In genomic region chr3:148329481-148330220, GRCh38 we compare ENCODE assay signal across 16 cellular contexts.
DNase-seq lines count a peak whose midpoint lies in the region; ATAC-seq, FAIRE-seq and TF ChIP-seq lines count a peak whose summit lies in the region.
"Had no signal": no experiment of that assay in that cellular context is flagged by ENCODE, and none has a peak within 500 bp of the region (broad histone marks: within the 10 kb centered on the region; RNA-seq: fewer than 3 reads in every experiment).

No MANE protein-coding gene starts in this region.

- H3K9me3 ChIP-seq in endocrine pancreas (ENCODE audit: control insufficient read depth, low read length) = no peaks in the 10 kb centered on the region
- H3K9me3 ChIP-seq: sigmoid colon had no signal

- peak overlapping the region; percentile 13 for H3K9ac ChIP-seq in endocrine pancreas (ENCODE audit: control insufficient read depth, insufficient read depth, low read length)
- H3K9ac ChIP-seq: BLaER1 treated with 17β-estradiol and CSF1 and Interleukin-3, amounts not matched to agents 10 nM and 100 nM had no signal

- no peaks in the 10 kb centered on the region for H3K27me3 Mint-ChIP-seq in nephron (ENCODE audit: low read depth)
- H3K27me3 Mint-ChIP-seq in MCF 10A (ENCODE audit: insufficient read depth, unreplicated experiment) = peaks cover 69% of the 10 kb centered on the region

- H3K4me1 ChIP-seq in endocrine pancreas (ENCODE audit: control insufficient read depth, insufficient read depth, low read length) = peaks cover 27% of the 10 kb centered on the region

- H3K27ac Mint-ChIP-seq in nephron (peak overlapping the region; percentile 51 to 91 (median 75)), MCF 10A (ENCODE audit: low read depth, unreplicated experiment) (no peak overlapping the region)
- H3K27ac Mint-ChIP-seq: stimulated activated effector memory CD8-positive, alpha-beta T cell treated with anti-CD3 and anti-CD28 coated beads, Interleukin-12 subunit alpha, Interleukin-12 subunit beta, amount 100 ng/mL, for 72 hours had no signal

- BruUV-seq in MCF 10A (replicated peaks; lab: Mats Ljungman, UMichigan) = no TSS peak

- H3K4me3 Mint-ChIP-seq in nephron (peak overlapping the region in 1 of 3 experiments; percentile 1), MCF 10A (ENCODE audit: unreplicated experiment) (no peak overlapping the region)
- H3K4me3 Mint-ChIP-seq: stimulated activated effector memory CD8-positive, alpha-beta T cell treated with anti-CD3 and anti-CD28 coated beads, Interleukin-12 subunit alpha, Interleukin-12 subunit beta, amount 100 ng/mL, for 72 hours had no signal

- H3K9me3 Mint-ChIP-seq in nephron = no peaks in the 10 kb centered on the region
- no peaks in the 10 kb centered on the region for H3K9me3 Mint-ChIP-seq in MCF 10A (ENCODE audit: unreplicated experiment)

- intact Hi-C loops in MCF 10A (cut with micrococcal nuclease) = no loop called here

- ATAC-seq in GM18861 (IDR thresholded peaks at IDR 0.05; ENCODE audit: unreplicated experiment) = no peak
- ATAC-seq: GM12878; stimulated activated effector memory CD8-positive, alpha-beta T cell treated with anti-CD3 and anti-CD28 coated beads, Interleukin-12 subunit alpha, Interleukin-12 subunit beta, amount 100 ng/mL, for 72 hours had no signal

- CTCF ChIA-PET in MCF 10A (lab: Yijun Ruan, JAX) = no interaction called here

- peak; percentile 14 for FAIRE-seq in GM19239 (lab: Jason Lieb, UNC)
- FAIRE-seq: GM12878 had no signal

- H3K27me3 ChIP-seq in endocrine pancreas (ENCODE audit: control insufficient read depth, insufficient read depth, low read length) = no peaks in the 10 kb centered on the region
- H3K27me3 ChIP-seq: BLaER1 treated with 17β-estradiol and CSF1 and Interleukin-3, amounts not matched to agents 10 nM and 100 nM; sigmoid colon had no signal

- peaks cover 24% of the 10 kb centered on the region for H3K4me1 Mint-ChIP-seq in nephron
- peaks cover 4% of the 10 kb centered on the region for H3K4me1 Mint-ChIP-seq in MCF 10A (ENCODE audit: insufficient read depth, unreplicated experiment)
- H3K4me1 Mint-ChIP-seq: stimulated activated effector memory CD8-positive, alpha-beta T cell treated with anti-CD3 and anti-CD28 coated beads, Interleukin-12 subunit alpha, Interleukin-12 subunit beta, amount 100 ng/mL, for 72 hours had no signal

- POLR2A ChIA-PET in MCF 10A (lab: Yijun Ruan, JAX) = no interaction called here

- H3K36me3 Mint-ChIP-seq in nephron (ENCODE audit: low read depth) = no peaks in the 10 kb centered on the region
- no peaks in the 10 kb centered on the region for H3K36me3 Mint-ChIP-seq in MCF 10A (ENCODE audit: insufficient read depth, unreplicated experiment)
- H3K36me3 Mint-ChIP-seq: stimulated activated effector memory CD8-positive, alpha-beta T cell treated with anti-CD3 and anti-CD28 coated beads, Interleukin-12 subunit alpha, Interleukin-12 subunit beta, amount 100 ng/mL, for 72 hours had no signal

- DNase-seq in GM19239 (ENCODE audit: insufficient read length, low spot score) (no peak), NCI-H226 (peak; percentile 11), NCI-H524 (lab: John Stamatoyannopoulos, UW) (no peak), foreskin melanocyte (no peak), MCF 10A (ENCODE audit: unreplicated experiment) (no peak)
- DNase-seq: DND-41; NCI-H1436 treated with DMSO at 0.1 percent for 48 hours; sigmoid colon; stimulated activated CD4-positive, alpha-beta T cell treated with anti-CD3 and anti-CD28 coated beads, Interleukin-4, amount 100 ng/mL, for 4 hours; trophoblast cell had no signal

- TF ChIP-seq CTCF in nephron (IDR thresholded peaks at IDR 0.05; ENCODE audit: unreplicated experiment in 3 of 3) (no peak), MCF 10A (IDR thresholded peaks at IDR 0.05; ENCODE audit: unreplicated experiment) (no peak)

- no peak overlapping the region for H3K4me3 ChIP-seq in endocrine pancreas (ENCODE audit: control insufficient read depth, insufficient read depth, low read length)
- H3K4me3 ChIP-seq: BLaER1 treated with 17β-estradiol and CSF1 and Interleukin-3, amounts not matched to agents 10 nM and 100 nM; GM12878; sigmoid colon had no signal

- H3K36me3 ChIP-seq in endocrine pancreas (ENCODE audit: control insufficient read depth, insufficient read depth, low read length) = no peaks in the 10 kb centered on the region
- H3K36me3 ChIP-seq: BLaER1 treated with 17β-estradiol and CSF1 and Interleukin-3, amounts not matched to agents 10 nM and 100 nM; sigmoid colon had no signal
